Comparison of ENCODE assay signal across 14 cellular contexts in genomic region chr11:10382518-10382917, GRCh38.
DNase-seq lines count a peak whose midpoint lies in the region; ATAC-seq and TF ChIP-seq lines count a peak whose summit lies in the region.
"Had no signal": no experiment of that assay in that cellular context is flagged by ENCODE, and none has a peak within 500 bp of the region (broad histone marks: within the 10 kb centered on the region; RNA-seq: fewer than 3 reads in every experiment).

No MANE protein-coding gene starts in this region.

- no peak overlapping the region for H2AK5ac ChIP-seq in H9 (ENCODE audit: insufficient read length, low read length)

- no peak overlapping the region for H3K4me2 ChIP-seq in H9 (ENCODE audit: insufficient read depth, insufficient read length, low read length)

- H3K27me3 Mint-ChIP-seq in H9 (ENCODE audit: low read depth) = peaks cover 2% of the 10 kb centered on the region; the same call in 1 of the 2 replicates

- H3K9me3 ChIP-seq in H9 (ENCODE audit: control insufficient read depth, low read depth, low read length) = no peaks in the 10 kb centered on the region

- no peak overlapping the region for H3K27ac ChIP-seq in H9 (ENCODE audit: insufficient read length, low read depth, low read length)
- H3K27ac ChIP-seq: cardiac muscle cell had no signal

- H2BK15ac ChIP-seq in H9 (ENCODE audit: low read depth, low read length) = no peak overlapping the region

- H3K79me1 ChIP-seq in H9 (ENCODE audit: insufficient read depth, low read depth, low read length, poor library complexity, severe bottlenecking) = no peaks in the 10 kb centered on the region

- H3K4me1 Mint-ChIP-seq in H9 = peaks cover 3 to 4% of the 10 kb centered on the region in 2 experiments; a peak in 3 of 4 replicates

- ATAC-seq in HG03175 (IDR thresholded peaks at IDR 0.05; ENCODE audit: unreplicated experiment) = no peak

- H2BK120ac ChIP-seq in H9 (ENCODE audit: low read depth, low read length, poor library complexity, severe bottlenecking) = no peak overlapping the region

- peak; percentile 65 for DNase-seq in CMK (ENCODE audit: low read depth)
- DNase-seq in H9 = peak; percentile 81
- peak; percentile 66 for DNase-seq in RKO (ENCODE audit: low spot score)
- peak; percentile 46 for DNase-seq in iris pigment epithelial cell (ENCODE audit: low read depth)
- DNase-seq in amygdala (lab: John Stamatoyannopoulos, UW) = no peak
- DNase-seq in NCI-H1417 treated with DMSO at 0.1 percent for 48 hours (lab: John Stamatoyannopoulos, UW) = no peak
- DNase-seq in H4 (ENCODE audit: low spot score) = no peak
- DNase-seq: activated effector memory CD4-positive, alpha-beta T cell treated with anti-CD3 and anti-CD28 coated beads, Interleukin-2, amount 50 U/mL, for 16 hours; midbrain; NCI-H1105; NCI-H526 treated with DMSO at 0.1 percent for 48 hours had no signal

- H3K4me1 ChIP-seq in H9 (ENCODE audit: insufficient read depth, low read length) = no peaks in the 10 kb centered on the region; the same call in 1 of the 2 replicates

- no peak overlapping the region for H2BK5ac ChIP-seq in H9 (ENCODE audit: insufficient read length, low read length)

- H3K4me3 Mint-ChIP-seq in H9 = no peak overlapping the region
- H3K4me3 Mint-ChIP-seq: stimulated activated naive CD8-positive, alpha-beta T cell treated with anti-CD3 and anti-CD28 coated beads, Interleukin-15, Interleukin-2, amounts not matched to agents 100 ng/mL and 50 ng/mL, for 24 hours had no signal

- H3K14ac ChIP-seq in H9 (ENCODE audit: insufficient read depth, low read length) = no peak overlapping the region

- peaks cover 0 to 3% of the 10 kb centered on the region in 2 experiments; a peak in 2 of 5 replicates for H3K9me3 Mint-ChIP-seq in H9
- H3K9me3 Mint-ChIP-seq: stimulated activated naive CD8-positive, alpha-beta T cell treated with anti-CD3 and anti-CD28 coated beads, Interleukin-15, Interleukin-2, amounts not matched to agents 100 ng/mL and 50 ng/mL, for 24 hours had no signal

- TF ChIP-seq CTCF in H9 (conservative IDR thresholded peaks at IDR 0.05) = no peak

- no peaks in the 10 kb centered on the region for H3K23me2 ChIP-seq in H9 (ENCODE audit: insufficient read length, low read depth, low read length, poor library complexity, severe bottlenecking)

- no peak overlapping the region for H4K8ac ChIP-seq in H9 (replicated peaks; ENCODE audit: insufficient read length, low read depth, low read length)

- H4K91ac ChIP-seq in H9 (ENCODE audit: insufficient read length, low read depth, low read length) = no peak overlapping the region

- WGBS in H9 (ENCODE audit: extremely low coverage, insufficient read length, low lambda C conversion rate) = no CpG with 5 or more reads among the region's 6 CpGs

- H3K79me2 ChIP-seq in H9 (ENCODE audit: insufficient read depth, low read length) = no peaks in the 10 kb centered on the region

- H3K9ac ChIP-seq in H9 (ENCODE audit: extremely low read depth, insufficient read length, low read length) = no peak overlapping the region

- no peak overlapping the region for H3K27ac Mint-ChIP-seq in H9
- H3K27ac Mint-ChIP-seq: stimulated activated naive CD8-positive, alpha-beta T cell treated with anti-CD3 and anti-CD28 coated beads, Interleukin-15, Interleukin-2, amounts not matched to agents 100 ng/mL and 50 ng/mL, for 24 hours had no signal

- no peaks in the 10 kb centered on the region for H3K27me3 ChIP-seq in H9 (ENCODE audit: insufficient read depth, low read length)
- H3K27me3 ChIP-seq: cardiac muscle cell had no signal

- no peak overlapping the region for H3K23ac ChIP-seq in H9 (ENCODE audit: insufficient read length, low read depth, low read length)

- H3K4ac ChIP-seq in H9 (ENCODE audit: low read depth, low read length) = no peak overlapping the region

- no peak overlapping the region for H3K18ac ChIP-seq in H9 (ENCODE audit: insufficient read length, low read depth, low read length)

- H4K5ac ChIP-seq in H9 (ENCODE audit: insufficient read length, low read depth, low read length) = no peak overlapping the region

- no peak overlapping the region for H2BK20ac ChIP-seq in H9 (ENCODE audit: low read depth, low read length, poor library complexity, severe bottlenecking)

- H3K36me3 Mint-ChIP-seq in H9 (ENCODE audit: insufficient read depth in 1 of 3, low read depth in 3 of 3) = peaks cover 0 to 2% (median 0%) of the 10 kb centered on the region in 3 experiments; a peak in 1 of 7 replicates

- no peak overlapping the region for H3T11ph ChIP-seq in H9 (ENCODE audit: low read length)

- no peak overlapping the region for H2AFZ ChIP-seq in H9 (ENCODE audit: low read length)

- no peak overlapping the region for H2BK12ac ChIP-seq in H9 (ENCODE audit: insufficient read length, low read depth, low read length)

- no peak overlapping the region for H3K56ac ChIP-seq in H9 (ENCODE audit: insufficient read length, low read depth, low read length)

- no peaks in the 10 kb centered on the region for H4K20me1 ChIP-seq in H9 (ENCODE audit: control insufficient read depth, insufficient read depth, insufficient read length)

Comparison
In these comparisons a context has a peak if more than half of its experiments do, and no peak if none do; other contexts are left out.
1. DNase-seq: peak in CMK (single experiment), H9 (single experiment), RKO (single experiment) and iris pigment epithelial cell (single experiment); none in amygdala (0 of 56), NCI-H1417 treated with DMSO at 0.1 percent for 48 hours (single experiment) and H4 (single experiment).